Comparison of ENCODE assay signal across 16 cellular contexts in genomic region chr11:44916797-44917196, GRCh38. TPM values are rescaled to one million over a fixed set of nuclear protein-coding genes. Genes with fewer than 3 reads are reported as not detected.
DNase-seq lines count a peak whose midpoint lies in the region; ATAC-seq and TF ChIP-seq lines count a peak whose summit lies in the region.
"Had no signal": no experiment of that assay in that cellular context is flagged by ENCODE, and none has a peak within 500 bp of the region (broad histone marks: within the 10 kb centered on the region; RNA-seq: fewer than 3 reads in every experiment).

No MANE protein-coding gene starts in this region.

- H3K27ac Mint-ChIP-seq in natural killer cell, result no peak overlapping the region
- H3K27ac Mint-ChIP-seq: activated T-helper 1 cell treated with anti-CD3 and anti-CD28 coated beads, Interleukin-12 subunit alpha, Interleukin-12 subunit beta, Interleukin-2, Interleukin-4 antibody, amounts not matched to agents 30 ng/mL and 10 ng/mL and 1 ng/mL, durations not matched to agents 14 hours and 24 hours and 36 hours had no signal

- peak in 2 of 3 donors; percentile 35 to 63 for ATAC-seq in natural killer cell
- ATAC-seq in upper lobe of left lung (ENCODE audit: low FRiP score in 2 of 2), result no peak
- no peak for ATAC-seq in left lobe of liver

- H3K4me3 ChIP-seq in MM.1S (ENCODE audit: low read length), result no peak overlapping the region
- H3K4me3 ChIP-seq in upper lobe of left lung, result no peak overlapping the region
- H3K4me3 ChIP-seq in Karpas-422 (ENCODE audit: low read length), result no peak overlapping the region
- H3K4me3 ChIP-seq: MG63, right lobe of liver had no signal

- H3K27me3 ChIP-seq in MM.1S (replicated peaks; ENCODE audit: insufficient read depth, low read length) (no peaks in the 10 kb centered on the region), upper lobe of left lung (no peaks in the 10 kb centered on the region), Karpas-422 (ENCODE audit: low read length) (no peaks in the 10 kb centered on the region)
- H3K27me3 ChIP-seq: BE2C, MG63, right lobe of liver had no signal

- H3K79me2 ChIP-seq in MM.1S (ENCODE audit: low read length), result no peaks in the 10 kb centered on the region
- H3K79me2 ChIP-seq in Karpas-422 (ENCODE audit: low read length), result no peaks in the 10 kb centered on the region

- TF ChIP-seq POLR2A in upper lobe of left lung (IDR thresholded peaks at IDR 0.05), result no peak

- intact Hi-C loops in natural killer cell (cut with micrococcal nuclease), result no loop called here

- H3K9ac ChIP-seq in MM.1S (ENCODE audit: low read length) (no peak overlapping the region), Karpas-422 (ENCODE audit: low read length) (no peak overlapping the region)

- H2AFZ ChIP-seq in MM.1S (ENCODE audit: low read length) (peak overlapping the region; percentile 62), Karpas-422 (ENCODE audit: low read length) (no peak overlapping the region)

- TF ChIP-seq EP300 in upper lobe of left lung (IDR thresholded peaks at IDR 0.05), result no peak

- H3K27me3 Mint-ChIP-seq in natural killer cell (ENCODE audit: low read depth in 2 of 2), result peaks cover 6 to 20% of the 10 kb centered on the region in 2 donors

- TF ChIP-seq CTCF in MM.1S (IDR thresholded peaks at IDR 0.05; ENCODE audit: low read length) (no peak), natural killer cell (IDR thresholded peaks at IDR 0.05) (no peak), upper lobe of left lung (IDR thresholded peaks at IDR 0.05) (no peak)

- WGBS in upper lobe of left lung, 2 donors, result 40 to 50% methylated on average over 1 to 9 of the region's 9 CpGs

- H3K4me1 ChIP-seq in MM.1S (ENCODE audit: low read length), result peaks cover 15% of the 10 kb centered on the region
- H3K4me1 ChIP-seq in upper lobe of left lung, result peaks cover 0 to 7% (median 2%) of the 10 kb centered on the region in 4 donors
- H3K4me1 ChIP-seq in Karpas-422 (ENCODE audit: low read length), result peaks cover 18% of the 10 kb centered on the region
- H3K4me1 ChIP-seq: BE2C had no signal

- H3K4me2 ChIP-seq in MM.1S (ENCODE audit: low read depth, low read length) (peak overlapping the region; percentile 36; the same call in 1 of the 2 replicates), Karpas-422 (ENCODE audit: low read depth, low read length, poor library complexity, severe bottlenecking) (no peak overlapping the region)

- H3K9me3 ChIP-seq in MM.1S (replicated peaks; ENCODE audit: insufficient read depth, low read length), result no peaks in the 10 kb centered on the region
- H3K9me3 ChIP-seq in upper lobe of left lung, result no peaks in the 10 kb centered on the region
- H3K9me3 ChIP-seq in Karpas-422 (ENCODE audit: low read length), result no peaks in the 10 kb centered on the region
- H3K9me3 ChIP-seq: BE2C, MG63, right lobe of liver had no signal

- peak; percentile 9 for DNase-seq in GDM1 (lab: John Stamatoyannopoulos, UW)
- DNase-seq in MM.1S, result peak; percentile 75
- DNase-seq in cerebellar cortex (ENCODE audit: low spot score), result peak; percentile 59
- no peak for DNase-seq in natural killer cell
- no peak for DNase-seq in upper lobe of left lung
- DNase-seq in left lobe of liver (ENCODE audit: low spot score), result no peak
- DNase-seq in GOT3 (lab: John Stamatoyannopoulos, UW), result no peak
- DNase-seq in Karpas-422, result no peak
- DNase-seq: BE2C; foreskin fibroblast; mammary epithelial cell; MG63; right lobe of liver; SHP77; stimulated activated CD4-positive, alpha-beta T cell treated with anti-CD3 and anti-CD28 coated beads, Interleukin-4, amount 100 ng/mL, for 24 hours had no signal

- H3K4me1 Mint-ChIP-seq in natural killer cell, result no peaks in the 10 kb centered on the region

- H3K27ac ChIP-seq in MM.1S (ENCODE audit: low read length) (peak overlapping the region; percentile 38; the same call in 1 of the 2 replicates), upper lobe of left lung (no peak overlapping the region), Karpas-422 (ENCODE audit: low read length) (no peak overlapping the region)
- H3K27ac ChIP-seq: right lobe of liver had no signal

- no peaks in the 10 kb centered on the region for H3K9me3 Mint-ChIP-seq in natural killer cell
- H3K9me3 Mint-ChIP-seq: activated T-helper 1 cell treated with anti-CD3 and anti-CD28 coated beads, Interleukin-12 subunit alpha, Interleukin-12 subunit beta, Interleukin-2, Interleukin-4 antibody, amounts not matched to agents 30 ng/mL and 10 ng/mL and 1 ng/mL, durations not matched to agents 14 hours and 24 hours and 36 hours had no signal

- H3K36me3 ChIP-seq in MM.1S (replicated peaks; ENCODE audit: insufficient read depth, low read length) (no peaks in the 10 kb centered on the region), upper lobe of left lung (peaks cover 0 to 7% (median 3%) of the 10 kb centered on the region in 4 donors), Karpas-422 (ENCODE audit: insufficient read depth, low read length) (no peaks in the 10 kb centered on the region)
- H3K36me3 ChIP-seq: BE2C, MG63, right lobe of liver had no signal

- H4K20me1 ChIP-seq in MM.1S (ENCODE audit: insufficient read depth, low read length) (no peaks in the 10 kb centered on the region), Karpas-422 (ENCODE audit: insufficient read depth, low read depth, low read length) (no peaks in the 10 kb centered on the region)

- H3F3A ChIP-seq in MM.1S (ENCODE audit: insufficient read depth, low read length), result no peaks in the 10 kb centered on the region

- H3K9me2 ChIP-seq in MM.1S (replicated peaks; ENCODE audit: insufficient read depth, low read length), result no peaks in the 10 kb centered on the region
- no peaks in the 10 kb centered on the region for H3K9me2 ChIP-seq in Karpas-422 (replicated peaks; ENCODE audit: insufficient read depth, low read length)

- no peak overlapping the region for H3K4me3 Mint-ChIP-seq in natural killer cell
- H3K4me3 Mint-ChIP-seq: activated T-helper 1 cell treated with anti-CD3 and anti-CD28 coated beads, Interleukin-12 subunit alpha, Interleukin-12 subunit beta, Interleukin-2, Interleukin-4 antibody, amounts not matched to agents 30 ng/mL and 10 ng/mL and 1 ng/mL, durations not matched to agents 14 hours and 24 hours and 36 hours had no signal

- H3K36me3 Mint-ChIP-seq in natural killer cell, result no peaks in the 10 kb centered on the region

RNA-seq across cellular contexts. Expression of gene TP53I11, which starts 33.9 kb away (rescaled TPM):
- total RNA-seq in natural killer cell (10 to 100 TPM in 1 of 3 donors, 1 to 10 TPM in 2; 3.7 to 13.9 (median 9.2) TPM), upper lobe of left lung (100 to 1,000 TPM in 3 of 6 donors, 10 to 100 TPM in 3; 55.3 to 127 (median 101) TPM), left lobe of liver (8.7 TPM)
- 0.34 and 0.72 TPM in 2 replicates for total RNA-seq in Karpas-422 (2014; rRNA removed; shearing (Covaris generic); ENCODE audit: low replicate concordance)

Comparison
In these comparisons a context has a peak if more than half of its experiments do, and no peak if none do; other contexts are left out.
1. DNase-seq: peak in GDM1 (single experiment), MM.1S (single experiment) and cerebellar cortex (single experiment); none in natural killer cell (single experiment), upper lobe of left lung (0 of 2), left lobe of liver (single experiment), GOT3 (single experiment) and Karpas-422 (single experiment).
2. ATAC-seq: peak in natural killer cell (2 of 3); none in upper lobe of left lung (0 of 2) and left lobe of liver (single experiment).